In genomic region chr1:6007318-6008083, GRCh38 we compare ENCODE assay signal across 12 cellular contexts. TPM values are rescaled to one million over a fixed set of nuclear protein-coding genes. Genes with fewer than 3 reads are reported as not detected.
DNase-seq lines count a peak whose midpoint lies in the region; ATAC-seq and TF ChIP-seq lines count a peak whose summit lies in the region.
"Had no signal": no experiment of that assay in that cellular context is flagged by ENCODE, and none has a peak within 500 bp of the region (broad histone marks: within the 10 kb centered on the region; RNA-seq: fewer than 3 reads in every experiment).

No MANE protein-coding gene starts in this region.

- ATAC-seq in GM18858 (IDR thresholded peaks at IDR 0.05; ENCODE audit: unreplicated experiment), result no peak
- no peak for ATAC-seq in GM21529 (IDR thresholded peaks at IDR 0.05; ENCODE audit: unreplicated experiment)
- ATAC-seq: psoas muscle had no signal

- H3K27me3 Mint-ChIP-seq in neural progenitor cell (ENCODE audit: insufficient read depth, low read depth), result peaks cover 10% of the 10 kb centered on the region
- H3K27me3 Mint-ChIP-seq: stimulated activated naive CD8-positive, alpha-beta T cell treated with anti-CD3 and anti-CD28 coated beads, Interleukin-15, Interleukin-2, amounts not matched to agents 100 ng/mL and 50 ng/mL, for 24 hours had no signal

- no peak overlapping the region for H2AFZ ChIP-seq in neural progenitor cell (replicated peaks)

- no peaks in the 10 kb centered on the region for H3K9me3 Mint-ChIP-seq in neural progenitor cell
- H3K9me3 Mint-ChIP-seq: stimulated activated naive CD8-positive, alpha-beta T cell treated with anti-CD3 and anti-CD28 coated beads, Interleukin-15, Interleukin-2, amounts not matched to agents 100 ng/mL and 50 ng/mL, for 24 hours had no signal

- H3K4me2 ChIP-seq in neural progenitor cell, result peak overlapping the region; percentile 22

- H3K4me3 ChIP-seq in SK-N-MC (peak overlapping the region; percentile 59), fibroblast of mammary gland (ENCODE audit: control insufficient read depth, low read depth, low read length) (no peak overlapping the region), neural progenitor cell (no peak overlapping the region)
- H3K4me3 ChIP-seq: psoas muscle, SJCRH30 had no signal

- no peaks in the 10 kb centered on the region for H3K36me3 Mint-ChIP-seq in neural progenitor cell

- no peaks in the 10 kb centered on the region for H3K9me3 ChIP-seq in SK-N-MC (ENCODE audit: low read depth, low read length)
- no peaks in the 10 kb centered on the region for H3K9me3 ChIP-seq in neural progenitor cell (ENCODE audit: low read depth)
- H3K9me3 ChIP-seq: psoas muscle, SJCRH30 had no signal

- no peak overlapping the region for H3K9ac ChIP-seq in SK-N-MC (ENCODE audit: insufficient read length)
- no peak overlapping the region for H3K9ac ChIP-seq in neural progenitor cell

- peak overlapping the region; percentile 74 for H3K27ac ChIP-seq in SK-N-MC
- no peak overlapping the region for H3K27ac ChIP-seq in neural progenitor cell
- H3K27ac ChIP-seq: psoas muscle, SJCRH30 had no signal

- peak; percentile 22 for DNase-seq in GDM1 (lab: John Stamatoyannopoulos, UW)
- DNase-seq in SK-N-MC (ENCODE audit: low read depth, low spot score), result no peak
- peak; percentile 47 for DNase-seq in fibroblast of mammary gland (ENCODE audit: low read depth)
- no peak for DNase-seq in neural progenitor cell (ENCODE audit: low spot score)
- no peak for DNase-seq in NCI-H1436 treated with DMSO at 0.1 percent for 48 hours (lab: John Stamatoyannopoulos, UW)
- DNase-seq: activated CD4-positive, CD25-positive, alpha-beta regulatory T cell treated with anti-CD3 and anti-CD28 coated beads, Interleukin-2, amount 50 U/mL, for 72 hours; NCI-H1092; SJCRH30 had no signal

- no peak overlapping the region for H3K4me3 Mint-ChIP-seq in neural progenitor cell
- H3K4me3 Mint-ChIP-seq: stimulated activated naive CD8-positive, alpha-beta T cell treated with anti-CD3 and anti-CD28 coated beads, Interleukin-15, Interleukin-2, amounts not matched to agents 100 ng/mL and 50 ng/mL, for 24 hours had no signal

- TF ChIP-seq CTCF in fibroblast of mammary gland (conservative IDR thresholded peaks at IDR 0.05; ENCODE audit: control insufficient read depth, insufficient read depth, low read depth, low read length), result no peak
- TF ChIP-seq CTCF in neural progenitor cell (IDR thresholded peaks at IDR 0.05), result no peak

- H3K27ac Mint-ChIP-seq in neural progenitor cell, result no peak overlapping the region
- H3K27ac Mint-ChIP-seq: stimulated activated naive CD8-positive, alpha-beta T cell treated with anti-CD3 and anti-CD28 coated beads, Interleukin-15, Interleukin-2, amounts not matched to agents 100 ng/mL and 50 ng/mL, for 24 hours had no signal

- H3K4me1 ChIP-seq in neural progenitor cell, result peaks cover 31% of the 10 kb centered on the region
- H3K4me1 ChIP-seq: psoas muscle had no signal

- no peaks in the 10 kb centered on the region for H4K20me1 ChIP-seq in neural progenitor cell (ENCODE audit: low read depth)

- H3K36me3 ChIP-seq in SK-N-MC (ENCODE audit: insufficient read depth, low read length), result no peaks in the 10 kb centered on the region
- no peaks in the 10 kb centered on the region for H3K36me3 ChIP-seq in neural progenitor cell
- H3K36me3 ChIP-seq: SJCRH30 had no signal

- H3F3A ChIP-seq in neural progenitor cell (ENCODE audit: low read depth), result peaks cover 21% of the 10 kb centered on the region

- H3K79me2 ChIP-seq in neural progenitor cell (ENCODE audit: low read depth), result no peaks in the 10 kb centered on the region

- H3K4me1 Mint-ChIP-seq in neural progenitor cell, result peaks cover 42% of the 10 kb centered on the region

- no peaks in the 10 kb centered on the region for H3K27me3 ChIP-seq in neural progenitor cell
- H3K27me3 ChIP-seq: SJCRH30 had no signal

RNA-seq across cellular contexts. Expression of gene NPHP4, which starts 15.3 kb away (rescaled TPM):
- 8.9 and 13.0 TPM in 2 replicates for total RNA-seq in neural progenitor cell (ENCODE audit: low replicate concordance)

RNA-seq across cellular contexts. Expression of gene KCNAB2, which starts 38.2 kb away (rescaled TPM):
- 2.2 and 8.5 TPM in 2 replicates for total RNA-seq in neural progenitor cell (ENCODE audit: low replicate concordance)

Comparison
In these comparisons a context has a peak if more than half of its experiments do, and no peak if none do; other contexts are left out.
1. DNase-seq: peak in GDM1 (single experiment) and fibroblast of mammary gland (single experiment); none in SK-N-MC (single experiment), neural progenitor cell (single experiment) and NCI-H1436 treated with DMSO at 0.1 percent for 48 hours (single experiment).